Comparison of ENCODE assay signal across 25 cellular contexts in genomic region chr13:41822560-41822959, GRCh38.
"Had no signal": no experiment of that assay in that cellular context is flagged by ENCODE, and none has a peak within 500 bp of the region (broad histone marks: within the 10 kb centered on the region; RNA-seq: fewer than 3 reads in every experiment).

No MANE protein-coding gene starts in this region.

- ATAC-seq: effector memory CD8-positive, alpha-beta T cell; esophagus mucosa; foreskin keratinocyte; gastrocnemius medialis; heart right ventricle; left cardiac atrium; left lung; left ventricle myocardium superior; lower lobe of right lung; naive thymus-derived CD4-positive, alpha-beta T cell had no signal

- DNase-seq: colonic mucosa; cortex of kidney; effector CD8-positive, alpha-beta T cell; effector memory CD8-positive, alpha-beta T cell; endodermal cell; erythroblast; esophagus squamous epithelium; foreskin keratinocyte; gastrocnemius medialis; glutamatergic neuron; head of caudate nucleus; heart right ventricle; hippocampal formation; left cardiac atrium; left lung; left ventricle myocardium superior; lower lobe of right lung; mesendoderm; midbrain; naive thymus-derived CD4-positive, alpha-beta T cell had no signal

- H3K4me1 ChIP-seq: colonic mucosa, left lung, lower lobe of right lung had no signal

- H3K4me3 ChIP-seq: colonic mucosa, esophagus squamous epithelium, gastrocnemius medialis, heart right ventricle, left lung, lower lobe of right lung had no signal

- H3K27ac ChIP-seq: colonic mucosa, epithelial cell of prostate, esophagus squamous epithelium, foreskin keratinocyte, gastrocnemius medialis, left lung, lower lobe of right lung had no signal

- FAIRE-seq: endometrium, islet of Langerhans, keratinocyte had no signal

- H3K27me3 ChIP-seq: colonic mucosa, esophagus squamous epithelium, foreskin keratinocyte, gastrocnemius medialis, heart right ventricle, left lung had no signal

- H3K9me3 ChIP-seq: colonic mucosa, esophagus squamous epithelium, gastrocnemius medialis, heart right ventricle, left lung, lower lobe of right lung had no signal

- H3K36me3 ChIP-seq: colonic mucosa, left lung, lower lobe of right lung had no signal
